In the genomic region with DNA sequence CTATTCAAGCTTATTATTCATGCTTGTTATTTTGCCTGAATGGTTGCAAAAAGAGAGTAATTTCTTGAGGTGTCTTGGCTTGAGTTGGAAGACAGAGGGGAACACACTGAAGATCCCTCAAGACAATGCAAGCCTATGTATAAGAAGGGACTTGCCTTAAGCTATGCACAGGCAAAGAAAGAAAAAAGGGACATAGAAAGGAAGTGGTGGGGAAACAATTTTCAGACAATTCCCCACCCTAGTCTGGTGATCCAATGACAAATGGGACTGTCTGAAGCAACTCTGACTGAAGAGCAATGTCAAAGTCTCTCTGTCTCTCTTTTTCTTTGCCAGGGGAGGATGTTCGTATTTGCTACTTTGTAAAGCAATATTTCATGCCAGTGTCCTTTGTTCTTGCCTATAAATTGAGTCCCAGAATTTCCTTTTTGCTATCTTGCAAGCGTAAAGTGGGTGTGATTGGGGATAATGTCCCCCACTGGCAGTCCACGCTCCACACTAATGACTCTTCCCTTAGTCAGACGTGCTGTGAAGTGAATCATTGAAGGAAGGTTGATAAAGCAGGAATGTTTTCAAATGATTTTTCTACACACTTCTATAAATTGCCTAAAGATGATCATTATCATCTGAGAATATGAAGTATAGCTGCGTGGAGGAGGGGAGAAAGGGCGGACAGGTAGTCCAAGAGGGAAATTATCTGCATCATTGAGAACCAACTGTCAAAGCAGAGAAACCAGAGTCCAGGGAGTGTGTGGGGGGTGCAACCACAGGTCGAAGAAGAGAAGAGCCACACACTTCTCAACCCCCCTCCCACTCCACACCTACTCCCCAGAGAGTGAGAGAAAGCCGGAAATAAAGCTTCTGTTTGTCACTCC, we compare ENCODE assay signal across 14 cellular contexts.
DNase-seq lines count a peak whose midpoint lies in the region; ATAC-seq, FAIRE-seq and TF ChIP-seq lines count a peak whose summit lies in the region.
"Had no signal": no experiment of that assay in that cellular context is flagged by ENCODE, and none has a peak within 500 bp of the region (broad histone marks: within the 10 kb centered on the region; RNA-seq: fewer than 3 reads in every experiment).

No MANE protein-coding gene starts in this region.

- intact Hi-C loops in endothelial cell of umbilical vein (cut with micrococcal nuclease), result no loop called here

- H2AFZ ChIP-seq in endothelial cell of umbilical vein (ENCODE audit: low read depth, low read length) (no peak overlapping the region), neuron (ENCODE audit: low read depth, low read length) (peak overlapping the region; percentile 59)

- peak; percentile 36 for DNase-seq in HCEC 1CT
- peak; percentile 88 for DNase-seq in NCI-H226
- no peak for DNase-seq in endothelial cell of umbilical vein (ENCODE audit: low read depth, low spot score)
- no peak for DNase-seq in HAP-1 (ENCODE audit: low spot score in 2 of 2)
- DNase-seq in omental fat pad (ENCODE audit: low spot score), result no peak
- DNase-seq in GM20000 (ENCODE audit: low spot score), result no peak
- DNase-seq in mesenteric fat pad (ENCODE audit: low spot score), result no peak
- DNase-seq: DND-41, hippocampal formation, NCI-H1092 treated with DMSO at 0.1 percent for 48 hours had no signal

- H3K27me3 ChIP-seq in endothelial cell of umbilical vein (ENCODE audit: control insufficient read depth in 2 of 2, insufficient read depth in 2 of 2, low read length in 2 of 2), result no peaks in the 10 kb centered on the region
- H3K27me3 ChIP-seq in neuron (ENCODE audit: insufficient read depth, low read length), result no peaks in the 10 kb centered on the region
- H3K27me3 ChIP-seq in HAP-1 (ENCODE audit: low read depth), result no peaks in the 10 kb centered on the region
- H3K27me3 ChIP-seq: right atrium auricular region had no signal

- no peaks in the 10 kb centered on the region for H3K79me2 ChIP-seq in endothelial cell of umbilical vein (ENCODE audit: control insufficient read depth, insufficient read depth, low read length)

- H3K27ac ChIP-seq in endothelial cell of umbilical vein (ENCODE audit: insufficient read depth, low read depth, low read length), result no peak overlapping the region
- H3K27ac ChIP-seq: right atrium auricular region, thoracic aorta had no signal

- no peak overlapping the region for H3K9ac ChIP-seq in endothelial cell of umbilical vein (replicated peaks; ENCODE audit: extremely low read depth, insufficient read depth, low read length)

- H3K4me2 ChIP-seq in endothelial cell of umbilical vein (ENCODE audit: insufficient read depth, low read length), result no peak overlapping the region

- no peak for TF ChIP-seq POLR2A in endothelial cell of umbilical vein (IDR thresholded peaks at IDR 0.05; ENCODE audit: low read depth, low read length)

- POLR2A ChIA-PET in endothelial cell of umbilical vein (lab: Charles Lee), result no interaction called here

- TF ChIP-seq CTCF in endothelial cell of umbilical vein (IDR thresholded peaks at IDR 0.05; ENCODE audit: extremely low read depth in 1 of 2, insufficient read depth in 1 of 2, low read depth in 1 of 2, low read length in 2 of 2) (no peak), omental fat pad (IDR thresholded peaks at IDR 0.05) (no peak), GM20000 (IDR thresholded peaks at IDR 0.05; ENCODE audit: extremely low read depth, missing control alignments) (no peak)

- BruUV-seq in endothelial cell of umbilical vein (replicated peaks; lab: Mats Ljungman, UMichigan), result no TSS peak

- no peaks in the 10 kb centered on the region for H4K20me1 ChIP-seq in endothelial cell of umbilical vein (replicated peaks; ENCODE audit: control insufficient read depth, extremely low read depth, insufficient read depth, low read length)

- H3K36me3 ChIP-seq in endothelial cell of umbilical vein (ENCODE audit: control insufficient read depth in 2 of 2, extremely low read depth in 1 of 2, insufficient read depth in 2 of 2, low read length in 2 of 2) (no peaks in the 10 kb centered on the region), neuron (ENCODE audit: insufficient read depth, low read length) (no peaks in the 10 kb centered on the region), HAP-1 (replicated peaks) (no peaks in the 10 kb centered on the region)
- H3K36me3 ChIP-seq: right atrium auricular region, thoracic aorta had no signal

- dilution Hi-C loops in endothelial cell of umbilical vein (cut with MboI; ENCODE audit: extremely low pct_ligation_motif_present, low sequenced_read_pairs), result no loop called here

- H3K9me1 ChIP-seq in endothelial cell of umbilical vein (replicated peaks; ENCODE audit: control insufficient read depth, extremely low read depth, insufficient read depth, low read length), result no peaks in the 10 kb centered on the region

- CTCF ChIA-PET in endothelial cell of umbilical vein (lab: Charles Lee), result no interaction called here

- H3K4me1 ChIP-seq in endothelial cell of umbilical vein (ENCODE audit: control insufficient read depth, extremely low read depth, insufficient read depth, low read length), result no peaks in the 10 kb centered on the region
- no peaks in the 10 kb centered on the region for H3K4me1 ChIP-seq in neuron (ENCODE audit: insufficient read depth, low read length)
- H3K4me1 ChIP-seq in HAP-1, result no peaks in the 10 kb centered on the region
- H3K4me1 ChIP-seq: right atrium auricular region had no signal

- H3K9me3 ChIP-seq in endothelial cell of umbilical vein (replicated peaks; ENCODE audit: control insufficient read depth, insufficient read depth, low read length) (no peaks in the 10 kb centered on the region), neuron (ENCODE audit: low read length) (no peaks in the 10 kb centered on the region), HAP-1 (no peaks in the 10 kb centered on the region)
- H3K9me3 ChIP-seq: right atrium auricular region, thoracic aorta had no signal

- no peak for ATAC-seq in omental fat pad (ENCODE audit: low FRiP score)
- ATAC-seq: Panc1 had no signal

- in situ Hi-C loops in HAP-1 (cut with MboI; ENCODE audit: low sequenced_read_pairs), result no loop called here

- H3K4me3 ChIP-seq in endothelial cell of umbilical vein (replicated peaks in 1 of 3; ENCODE audit: insufficient read depth in 1 of 3, low read depth in 1 of 3, low read length in 3 of 3), result no peak overlapping the region
- no peak overlapping the region for H3K4me3 ChIP-seq in neuron (ENCODE audit: low read length)
- H3K4me3 ChIP-seq in HAP-1, result no peak overlapping the region
- H3K4me3 ChIP-seq: right atrium auricular region, thoracic aorta had no signal

- no peak for FAIRE-seq in endothelial cell of umbilical vein (lab: Jason Lieb, UNC)

TF ChIP-seq in endothelial cell of umbilical vein, 7 proteins besides CTCF, POLR2A, EP300 and RAD21:
- TF ChIP-seq GATA2 (IDR thresholded peaks at IDR 0.05; ENCODE audit: insufficient read depth, insufficient read length, low read depth, low read length) (no peak), FOS (IDR thresholded peaks at IDR 0.05; ENCODE audit: borderline replicate concordance, insufficient read depth, low read length) (peak; percentile 10), JUN (IDR thresholded peaks at IDR 0.05; ENCODE audit: borderline replicate concordance, insufficient read depth, insufficient read length, low read depth) (no peak)
- TF ChIP-seq, protein P1, sequence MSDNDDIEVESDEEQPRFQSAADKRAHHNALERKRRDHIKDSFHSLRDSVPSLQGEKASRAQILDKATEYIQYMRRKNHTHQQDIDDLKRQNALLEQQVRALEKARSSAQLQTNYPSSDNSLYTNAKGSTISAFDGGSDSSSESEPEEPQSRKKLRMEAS (IDR thresholded peaks at IDR 0.05; ENCODE audit: insufficient read depth, insufficient read length), result no peak

Comparison
In these comparisons a context has a peak if more than half of its experiments do, and no peak if none do; other contexts are left out.
1. DNase-seq: peak in HCEC 1CT (single experiment) and NCI-H226 (single experiment); none in endothelial cell of umbilical vein (single experiment), HAP-1 (0 of 2), omental fat pad (single experiment), GM20000 (single experiment) and mesenteric fat pad (single experiment).